ENCODE assay signal across 1 cellular context in genomic region chr19:56113071-56113632, GRCh38.
TF ChIP-seq lines count a peak whose summit lies in the region.

No MANE protein-coding gene starts in this region.

TF ChIP-seq in SK-N-SH, 30 proteins besides CTCF, POLR2A, EP300 and RAD21 (continued from another document):
- TF ChIP-seq IRF3 (IDR thresholded peaks at IDR 0.05; ENCODE audit: low read depth, low read length) (no peak), MAX (IDR thresholded peaks at IDR 0.05; ENCODE audit: low read depth) (no peak), PBX3 (IDR thresholded peaks at IDR 0.05) (no peak), POLR2AphosphoS5 (IDR thresholded peaks at IDR 0.05; ENCODE audit: low read depth, low read length) (no peak), TEAD4 (IDR thresholded peaks at IDR 0.05; ENCODE audit: borderline replicate concordance, insufficient read depth) (no peak), YY1 (IDR thresholded peaks at IDR 0.05; ENCODE audit: low read depth) (no peak), SIN3A (IDR thresholded peaks at IDR 0.05; ENCODE audit: borderline replicate concordance, low read depth, low read length) (no peak), REST (IDR thresholded peaks at IDR 0.05; ENCODE audit: low read depth, low read length) (no peak), NFIC (IDR thresholded peaks at IDR 0.05; ENCODE audit: borderline replicate concordance) (no peak), GABPA (IDR thresholded peaks at IDR 0.05; ENCODE audit: low read depth) (no peak), TCF12 (IDR thresholded peaks at IDR 0.05) (no peak), SMC3 (IDR thresholded peaks at IDR 0.05; ENCODE audit: low read depth, low read length) (no peak), RFX5 (IDR thresholded peaks at IDR 0.05; ENCODE audit: low read length) (no peak)
